ENCODE assay signal across 1 cellular context in genomic region chr6:137056121-137056880, GRCh38.
TF ChIP-seq lines count a peak whose summit lies in the region.

No MANE protein-coding gene starts in this region.

TF ChIP-seq in SK-N-SH treated with all-trans-retinoic acid at 6 μM for 48 hours, 23 proteins besides CTCF, POLR2A, EP300 and RAD21:
- TF ChIP-seq SNAI2 (CRISPR knock-in tag; IDR thresholded peaks at IDR 0.05) (no peak), PATZ1 (CRISPR knock-in tag; IDR thresholded peaks at IDR 0.05; ENCODE audit: borderline replicate concordance) (no peak), CSDC2 (CRISPR knock-in tag; IDR thresholded peaks at IDR 0.05) (no peak), TOX (CRISPR knock-in tag; IDR thresholded peaks at IDR 0.05; ENCODE audit: borderline replicate concordance) (no peak), ESRRG (CRISPR knock-in tag; IDR thresholded peaks at IDR 0.05) (no peak), ARNTL (CRISPR knock-in tag; IDR thresholded peaks at IDR 0.05; ENCODE audit: borderline replicate concordance, low read depth) (no peak), ZC3H10 (CRISPR knock-in tag; IDR thresholded peaks at IDR 0.05) (no peak), ZNF70 (CRISPR knock-in tag; IDR thresholded peaks at IDR 0.05) (no peak), GLIS3 (CRISPR knock-in tag; IDR thresholded peaks at IDR 0.05) (no peak), ZFP3 (CRISPR knock-in tag; IDR thresholded peaks at IDR 0.05) (no peak), ZNF565 (CRISPR knock-in tag; conservative IDR thresholded peaks at IDR 0.05; ENCODE audit: low read depth) (no peak), ISL1 (CRISPR knock-in tag; IDR thresholded peaks at IDR 0.05) (no peak), CREB5 (CRISPR knock-in tag; IDR thresholded peaks at IDR 0.05; ENCODE audit: low read depth) (no peak), TSHZ2 (CRISPR knock-in tag; IDR thresholded peaks at IDR 0.05) (no peak), OSR1 (CRISPR knock-in tag; IDR thresholded peaks at IDR 0.05) (no peak), ZFP30 (CRISPR knock-in tag; IDR thresholded peaks at IDR 0.05) (no peak), PPARA (CRISPR knock-in tag; IDR thresholded peaks at IDR 0.05; ENCODE audit: borderline replicate concordance) (no peak), POU6F1 (CRISPR knock-in tag; IDR thresholded peaks at IDR 0.05; ENCODE audit: borderline replicate concordance, low read depth) (no peak), BACH2 (CRISPR knock-in tag; IDR thresholded peaks at IDR 0.05; ENCODE audit: borderline replicate concordance) (no peak), ZNF8 (CRISPR knock-in tag; IDR thresholded peaks at IDR 0.05) (no peak)
TF ChIP-seq in SK-N-SH treated with all-trans-retinoic acid at 6 μM for 48 hours: peak in this region for 0.
